Comparison of ENCODE assay signal across 11 cellular contexts in genomic region chr9:130327781-130328348, GRCh38.
DNase-seq lines count a peak whose midpoint lies in the region; TF ChIP-seq lines count a peak whose summit lies in the region.
"Had no signal": no experiment of that assay in that cellular context is flagged by ENCODE, and none has a peak within 500 bp of the region (broad histone marks: within the 10 kb centered on the region; RNA-seq: fewer than 3 reads in every experiment).

No MANE protein-coding gene starts in this region.

- H3K9me3 ChIP-seq in MG63 (no peaks in the 10 kb centered on the region), stomach smooth muscle (ENCODE audit: control insufficient read depth in 2 of 2, low read length in 2 of 2) (no peaks in the 10 kb centered on the region), Caco-2 (no peaks in the 10 kb centered on the region)

- no peak overlapping the region for H3K4me3 ChIP-seq in MG63
- H3K4me3 ChIP-seq in choroid plexus epithelial cell (ENCODE audit: low read depth, low read length) = no peak overlapping the region
- no peak overlapping the region for H3K4me3 ChIP-seq in stomach smooth muscle (ENCODE audit: low read length in 2 of 2)
- H3K4me3 ChIP-seq in Caco-2 (ENCODE audit: low read depth, low read length) = no peak overlapping the region

- H3K4me1 ChIP-seq in stomach smooth muscle (ENCODE audit: control insufficient read depth, insufficient read depth, low read length) = peaks cover 52% of the 10 kb centered on the region
- peaks cover 9% of the 10 kb centered on the region for H3K4me1 ChIP-seq in Caco-2

- H3K36me3 ChIP-seq in MG63 = no peaks in the 10 kb centered on the region
- H3K36me3 ChIP-seq in stomach smooth muscle (ENCODE audit: control insufficient read depth in 2 of 2, insufficient read depth in 2 of 2, low read length in 2 of 2) = peaks cover 8 to 11% of the 10 kb centered on the region in 2 donors
- no peaks in the 10 kb centered on the region for H3K36me3 ChIP-seq in Caco-2 (ENCODE audit: control insufficient read depth, insufficient read depth, low read length)

- no peak overlapping the region for H3K9ac ChIP-seq in stomach smooth muscle (ENCODE audit: low read length in 2 of 2)

- peak overlapping the region; percentile 67 for H3K27ac ChIP-seq in stomach smooth muscle (ENCODE audit: low read length)

- no peak overlapping the region for H3K27ac Mint-ChIP-seq in Caco-2 (ENCODE audit: unreplicated experiment)
- H3K27ac Mint-ChIP-seq: activated CD8-positive, alpha-beta T cell treated with anti-CD3 and anti-CD28 coated beads for 36 hours; activated naive CD8-positive, alpha-beta T cell treated with anti-CD3 and anti-CD28 coated beads, Interleukin-2, amount 10 ng/mL, durations not matched to agents 7 days and 5 days; T-cell had no signal

- POLR2A ChIA-PET in Caco-2 (lab: Charles Lee) = no interaction called here

- no peaks in the 10 kb centered on the region for H3K9me3 Mint-ChIP-seq in Caco-2 (ENCODE audit: unreplicated experiment)
- H3K9me3 Mint-ChIP-seq: activated CD8-positive, alpha-beta T cell treated with anti-CD3 and anti-CD28 coated beads for 36 hours; activated naive CD8-positive, alpha-beta T cell treated with anti-CD3 and anti-CD28 coated beads, Interleukin-2, amount 10 ng/mL, durations not matched to agents 7 days and 5 days; T-cell had no signal

- H3K27me3 ChIP-seq in MG63 (no peaks in the 10 kb centered on the region; the same call in 1 of the 2 replicates), stomach smooth muscle (ENCODE audit: control insufficient read depth in 1 of 2, insufficient read depth in 2 of 2, low read length in 2 of 2) (no peaks in the 10 kb centered on the region), Caco-2 (replicated peaks; ENCODE audit: control insufficient read depth, insufficient read depth, low read length) (no peaks in the 10 kb centered on the region)

- CTCF ChIA-PET in Caco-2 (lab: Charles Lee) = no interaction called here

- H3K36me3 Mint-ChIP-seq in Caco-2 (ENCODE audit: insufficient read depth, unreplicated experiment) = no peaks in the 10 kb centered on the region
- H3K36me3 Mint-ChIP-seq: activated naive CD8-positive, alpha-beta T cell treated with anti-CD3 and anti-CD28 coated beads, Interleukin-2, amount 10 ng/mL, durations not matched to agents 7 days and 5 days; T-cell had no signal

- TF ChIP-seq CTCF in choroid plexus epithelial cell (conservative IDR thresholded peaks at IDR 0.05; ENCODE audit: low read depth, low read length) (no peak), Caco-2 (IDR thresholded peaks at IDR 0.05; ENCODE audit: insufficient read depth in 1 of 2, low read depth in 1 of 2, low read length in 1 of 2, severe bottlenecking in 1 of 2, unreplicated experiment in 1 of 2) (no peak)

- no TSS peak for BruUV-seq in Caco-2 (replicated peaks; lab: Mats Ljungman, UMichigan)

- H3K4me1 Mint-ChIP-seq in Caco-2 (ENCODE audit: low read depth, unreplicated experiment) = no peaks in the 10 kb centered on the region
- H3K4me1 Mint-ChIP-seq: activated naive CD8-positive, alpha-beta T cell treated with anti-CD3 and anti-CD28 coated beads, Interleukin-2, amount 10 ng/mL, durations not matched to agents 7 days and 5 days had no signal

- no peak overlapping the region for H3K4me3 Mint-ChIP-seq in Caco-2 (ENCODE audit: unreplicated experiment)
- H3K4me3 Mint-ChIP-seq: activated CD8-positive, alpha-beta T cell treated with anti-CD3 and anti-CD28 coated beads for 36 hours; activated naive CD8-positive, alpha-beta T cell treated with anti-CD3 and anti-CD28 coated beads, Interleukin-2, amount 10 ng/mL, durations not matched to agents 7 days and 5 days; T-cell had no signal

- DNase-seq in MG63 = peak; percentile 69
- DNase-seq in choroid plexus epithelial cell (ENCODE audit: low read depth) = peak; percentile 25
- DNase-seq in left kidney (ENCODE audit: low read depth, low spot score) = peak; percentile 71
- no peak for DNase-seq in GM19238 (ENCODE audit: insufficient read length, low spot score)
- no peak for DNase-seq in mesenteric fat pad (ENCODE audit: low spot score)
- no peak for DNase-seq in Caco-2
- DNase-seq in NCI-H187 treated with DMSO at 0.1 percent for 48 hours (lab: John Stamatoyannopoulos, UW) = no peak
- DNase-seq: activated naive CD8-positive, alpha-beta T cell treated with anti-CD3 and anti-CD28 coated beads, Interleukin-2, amount 10 ng/mL, durations not matched to agents 7 days and 5 days; T-cell had no signal

- intact Hi-C loops in Caco-2 (cut with micrococcal nuclease; ENCODE audit: unreplicated experiment) = no loop called here

- peaks cover 8% of the 10 kb centered on the region for H3K27me3 Mint-ChIP-seq in Caco-2 (ENCODE audit: insufficient read depth, unreplicated experiment)

Comparison
In these comparisons a context has a peak if more than half of its experiments do, and no peak if none do; other contexts are left out.
1. DNase-seq: peak in MG63 (single experiment), choroid plexus epithelial cell (single experiment) and left kidney (single experiment); none in GM19238 (single experiment), mesenteric fat pad (single experiment), Caco-2 (0 of 2) and NCI-H187 treated with DMSO at 0.1 percent for 48 hours (single experiment).